19 cellular contexts compared by ENCODE assay signal in genomic region chr3:123562547-123562946, GRCh38. TPM values are rescaled to one million over a fixed set of nuclear protein-coding genes. Genes with fewer than 3 reads are reported as not detected.
DNase-seq lines count a peak whose midpoint lies in the region; ATAC-seq and TF ChIP-seq lines count a peak whose summit lies in the region.
"Had no signal": no experiment of that assay in that cellular context is flagged by ENCODE, and none has a peak within 500 bp of the region (broad histone marks: within the 10 kb centered on the region; RNA-seq: fewer than 3 reads in every experiment).

No MANE protein-coding gene starts in this region.

- no peaks in the 10 kb centered on the region for H3K36me3 Mint-ChIP-seq in natural killer cell treated with Interleukin-12 subunit alpha and Interleukin-12 subunit beta and Interleukin-15 and Interleukin-18, amount 100 ng/mL, for 72 hours
- no peaks in the 10 kb centered on the region for H3K36me3 Mint-ChIP-seq in natural killer cell
- H3K36me3 Mint-ChIP-seq in activated T-helper 17 cell treated with anti-CD3 and anti-CD28 coated beads, Interleukin-2, amount 50 U/mL, for 72 hours (ENCODE audit: low read depth) = peaks cover 39% of the 10 kb centered on the region
- peaks cover under 1% of the 10 kb centered on the region for H3K36me3 Mint-ChIP-seq in activated CD8-positive, alpha-beta memory T cell treated with anti-CD3 and anti-CD28 coated beads, Interleukin-2, amount 10 ng/mL, durations not matched to agents 7 days and 5 days

- no peaks in the 10 kb centered on the region for H3K9me3 ChIP-seq in subcutaneous abdominal adipose tissue (ENCODE audit: control insufficient read depth in 5 of 5, low read length in 5 of 5)
- H3K9me3 ChIP-seq: BE2C, HAP-1 had no signal

- H3K9me3 Mint-ChIP-seq in natural killer cell treated with Interleukin-12 subunit alpha and Interleukin-12 subunit beta and Interleukin-15 and Interleukin-18, amount 100 ng/mL, for 72 hours = no peaks in the 10 kb centered on the region
- no peaks in the 10 kb centered on the region for H3K9me3 Mint-ChIP-seq in natural killer cell
- H3K9me3 Mint-ChIP-seq in activated T-helper 17 cell treated with anti-CD3 and anti-CD28 coated beads, Interleukin-2, amount 50 U/mL, for 72 hours = no peaks in the 10 kb centered on the region
- H3K9me3 Mint-ChIP-seq in activated CD8-positive, alpha-beta memory T cell treated with anti-CD3 and anti-CD28 coated beads, Interleukin-2, amount 10 ng/mL, durations not matched to agents 7 days and 5 days (ENCODE audit: low read depth) = no peaks in the 10 kb centered on the region
- H3K9me3 Mint-ChIP-seq: CD4-positive, CD25-positive, alpha-beta regulatory T cell; CD8-positive, alpha-beta memory T cell had no signal

- H3K27ac ChIP-seq in subcutaneous abdominal adipose tissue (ENCODE audit: low read depth, low read length) = peak overlapping the region; percentile 15

- no peak for DNase-seq in natural killer cell treated with Interleukin-12 subunit alpha and Interleukin-12 subunit beta and Interleukin-15 and Interleukin-18, amount 100 ng/mL, for 72 hours (ENCODE audit: low spot score)
- no peak for DNase-seq in natural killer cell
- DNase-seq in kidney tubule cell (ENCODE audit: low spot score) = peak; percentile 31
- no peak for DNase-seq in activated CD8-positive, alpha-beta memory T cell treated with anti-CD3 and anti-CD28 coated beads, Interleukin-2, amount 10 ng/mL, durations not matched to agents 7 days and 5 days
- no peak for DNase-seq in HPDE6-E6E7 (ENCODE audit: extremely low spot score)
- DNase-seq: ACHN; BE2C; C1 segment of cervical spinal cord; CD4-positive, CD25-positive, alpha-beta regulatory T cell; CD8-positive, alpha-beta memory T cell; COR-L47; DMS 273 treated with DMSO at 0.1 percent for 48 hours; DMS53; DND-41; EL had no signal

- H3K36me3 ChIP-seq in subcutaneous abdominal adipose tissue (ENCODE audit: control insufficient read depth in 5 of 5, insufficient read depth in 5 of 5, low read length in 5 of 5) = peaks cover 0 to 32% (median 20%) of the 10 kb centered on the region in 5 donors
- H3K36me3 ChIP-seq: BE2C had no signal

- intact Hi-C loops in natural killer cell (cut with micrococcal nuclease) = no loop called here

- no peaks in the 10 kb centered on the region for H3K27me3 ChIP-seq in subcutaneous abdominal adipose tissue (ENCODE audit: control insufficient read depth in 5 of 5, insufficient read depth in 4 of 5, low read length in 5 of 5)
- H3K27me3 ChIP-seq: BE2C had no signal

- no peak overlapping the region for H3K9ac ChIP-seq in subcutaneous abdominal adipose tissue (ENCODE audit: low read length in 5 of 5)

- ATAC-seq in natural killer cell treated with Interleukin-12 subunit alpha and Interleukin-12 subunit beta and Interleukin-15 and Interleukin-18, amount 100 ng/mL, for 72 hours = no peak
- no peak for ATAC-seq in natural killer cell
- peak; percentile 74 for ATAC-seq in activated T-helper 17 cell treated with anti-CD3 and anti-CD28 coated beads, Interleukin-2, amount 50 U/mL, for 72 hours (replicated peaks)
- no peak for ATAC-seq in HG03280 (IDR thresholded peaks at IDR 0.05; ENCODE audit: unreplicated experiment)
- ATAC-seq in activated CD8-positive, alpha-beta memory T cell treated with anti-CD3 and anti-CD28 coated beads, Interleukin-2, amount 10 ng/mL, durations not matched to agents 7 days and 5 days = no peak

- TF ChIP-seq CTCF in natural killer cell (IDR thresholded peaks at IDR 0.05) = no peak

- CTCF ChIA-PET in activated CD8-positive, alpha-beta memory T cell treated with anti-CD3 and anti-CD28 coated beads, Interleukin-2, amount 10 ng/mL, durations not matched to agents 7 days and 5 days (lab: Charles Lee) = interaction anchor here (5.3 kb wide), 1 partner anchor 235 kb away, joined by 32 read pairs; no protein-coding TSS in a partner anchor

- H3K27ac Mint-ChIP-seq in natural killer cell treated with Interleukin-12 subunit alpha and Interleukin-12 subunit beta and Interleukin-15 and Interleukin-18, amount 100 ng/mL, for 72 hours = peak overlapping the region; percentile 57 to 60
- H3K27ac Mint-ChIP-seq in natural killer cell = no peak overlapping the region
- peak overlapping the region; percentile 51 for H3K27ac Mint-ChIP-seq in activated T-helper 17 cell treated with anti-CD3 and anti-CD28 coated beads, Interleukin-2, amount 50 U/mL, for 72 hours
- H3K27ac Mint-ChIP-seq in activated CD8-positive, alpha-beta memory T cell treated with anti-CD3 and anti-CD28 coated beads, Interleukin-2, amount 10 ng/mL, durations not matched to agents 7 days and 5 days = no peak overlapping the region

- H3K4me1 Mint-ChIP-seq in natural killer cell treated with Interleukin-12 subunit alpha and Interleukin-12 subunit beta and Interleukin-15 and Interleukin-18, amount 100 ng/mL, for 72 hours (ENCODE audit: low read depth in 2 of 2) = peaks cover 13 to 15% of the 10 kb centered on the region in 2 donors
- H3K4me1 Mint-ChIP-seq in natural killer cell = peaks cover 5 to 23% of the 10 kb centered on the region in 2 donors
- peaks cover 14% of the 10 kb centered on the region for H3K4me1 Mint-ChIP-seq in activated T-helper 17 cell treated with anti-CD3 and anti-CD28 coated beads, Interleukin-2, amount 50 U/mL, for 72 hours
- peaks cover 8% of the 10 kb centered on the region for H3K4me1 Mint-ChIP-seq in activated CD8-positive, alpha-beta memory T cell treated with anti-CD3 and anti-CD28 coated beads, Interleukin-2, amount 10 ng/mL, durations not matched to agents 7 days and 5 days

- no peak overlapping the region for H3K4me3 Mint-ChIP-seq in natural killer cell treated with Interleukin-12 subunit alpha and Interleukin-12 subunit beta and Interleukin-15 and Interleukin-18, amount 100 ng/mL, for 72 hours
- no peak overlapping the region for H3K4me3 Mint-ChIP-seq in natural killer cell
- H3K4me3 Mint-ChIP-seq in activated T-helper 17 cell treated with anti-CD3 and anti-CD28 coated beads, Interleukin-2, amount 50 U/mL, for 72 hours = no peak overlapping the region
- H3K4me3 Mint-ChIP-seq in activated CD8-positive, alpha-beta memory T cell treated with anti-CD3 and anti-CD28 coated beads, Interleukin-2, amount 10 ng/mL, durations not matched to agents 7 days and 5 days = no peak overlapping the region
- H3K4me3 Mint-ChIP-seq: CD4-positive, CD25-positive, alpha-beta regulatory T cell; CD8-positive, alpha-beta memory T cell had no signal

- H3K4me3 ChIP-seq in subcutaneous abdominal adipose tissue (ENCODE audit: low read depth in 1 of 5, low read length in 5 of 5) = no peak overlapping the region
- H3K4me3 ChIP-seq: HAP-1 had no signal

- no peaks in the 10 kb centered on the region for H3K27me3 Mint-ChIP-seq in natural killer cell treated with Interleukin-12 subunit alpha and Interleukin-12 subunit beta and Interleukin-15 and Interleukin-18, amount 100 ng/mL, for 72 hours
- H3K27me3 Mint-ChIP-seq in natural killer cell (ENCODE audit: low read depth in 2 of 2) = no peaks in the 10 kb centered on the region
- H3K27me3 Mint-ChIP-seq in activated T-helper 17 cell treated with anti-CD3 and anti-CD28 coated beads, Interleukin-2, amount 50 U/mL, for 72 hours = no peaks in the 10 kb centered on the region
- H3K27me3 Mint-ChIP-seq in activated CD8-positive, alpha-beta memory T cell treated with anti-CD3 and anti-CD28 coated beads, Interleukin-2, amount 10 ng/mL, durations not matched to agents 7 days and 5 days = no peaks in the 10 kb centered on the region
- H3K27me3 Mint-ChIP-seq: CD4-positive, CD25-positive, alpha-beta regulatory T cell; CD8-positive, alpha-beta memory T cell had no signal

- H3K4me1 ChIP-seq in subcutaneous abdominal adipose tissue (ENCODE audit: control insufficient read depth in 5 of 5, insufficient read depth in 5 of 5, low read length in 5 of 5) = peaks cover 0 to 2% (median 0%) of the 10 kb centered on the region in 5 donors
- H3K4me1 ChIP-seq: BE2C, HAP-1 had no signal

RNA-seq across cellular contexts. Expression of gene HACD2, which starts 22.3 kb away (rescaled TPM):
- total RNA-seq in natural killer cell treated with Interleukin-12 subunit alpha and Interleukin-12 subunit beta and Interleukin-15 and Interleukin-18, amount 100 ng/mL, for 72 hours = 10 to 100 TPM; 23.1 to 23.9 TPM
- total RNA-seq in natural killer cell = 10 to 100 TPM; 16.1 to 34.1 (median 24.6) TPM
- 10 to 100 TPM; 22.4 to 31.3 TPM for total RNA-seq in activated T-helper 17 cell treated with anti-CD3 and anti-CD28 coated beads, Interleukin-2, amount 50 U/mL, for 72 hours
- total RNA-seq in activated CD8-positive, alpha-beta memory T cell treated with anti-CD3 and anti-CD28 coated beads, Interleukin-2, amount 10 ng/mL, durations not matched to agents 7 days and 5 days = 10 to 100 TPM; 17.8 to 24.9 TPM

Comparison
In these comparisons a context has a peak if more than half of its experiments do, and no peak if none do; other contexts are left out.
1. H3K27ac Mint-ChIP-seq: peak in natural killer cell treated with Interleukin-12 subunit alpha and Interleukin-12 subunit beta and Interleukin-15 and Interleukin-18, amount 100 ng/mL, for 72 hours (2 of 2) and activated T-helper 17 cell treated with anti-CD3 and anti-CD28 coated beads, Interleukin-2, amount 50 U/mL, for 72 hours (single experiment); none in natural killer cell (0 of 2) and activated CD8-positive, alpha-beta memory T cell treated with anti-CD3 and anti-CD28 coated beads, Interleukin-2, amount 10 ng/mL, durations not matched to agents 7 days and 5 days (single experiment).